In the genomic region with DNA sequence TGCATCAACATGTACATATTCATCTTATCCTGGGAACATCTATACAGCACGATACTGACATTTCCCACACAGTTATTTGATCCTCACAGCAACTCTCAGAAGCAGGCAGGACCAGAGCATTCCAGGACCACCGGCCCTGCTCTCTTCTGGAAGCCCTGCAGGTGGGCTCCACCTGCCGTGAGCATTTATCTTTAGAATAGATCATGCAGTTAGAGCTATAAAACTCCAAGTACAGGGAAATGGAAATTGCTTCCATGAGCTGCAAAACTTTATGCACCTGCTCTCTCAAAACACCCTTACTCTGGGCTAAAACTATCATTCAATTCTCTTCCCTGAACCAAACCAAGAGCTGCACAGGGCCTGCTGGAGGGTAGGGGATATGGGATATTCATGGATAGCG, we compare ENCODE assay signal across 1 cellular context.
TF ChIP-seq lines count a peak whose summit lies in the region.

No MANE protein-coding gene starts in this region.

TF ChIP-seq in GM23338, 12 proteins besides CTCF, POLR2A, EP300 and RAD21 (continued from another document):
- TF ChIP-seq EZH2 (IDR thresholded peaks at IDR 0.05; ENCODE audit: low read depth, unreplicated experiment) (no peak), STAT1 (IDR thresholded peaks at IDR 0.05; ENCODE audit: unreplicated experiment) (no peak), JUNB (IDR thresholded peaks at IDR 0.05; ENCODE audit: unreplicated experiment) (no peak)
